ENCODE assay signal across 1 cellular context in genomic region chr1:147676306-147677085, GRCh38.
TF ChIP-seq lines count a peak whose summit lies in the region.

No MANE protein-coding gene starts in this region.

TF ChIP-seq in IMR-90, 13 proteins besides CTCF, POLR2A, EP300 and RAD21:
- TF ChIP-seq CEBPB (IDR thresholded peaks at IDR 0.05; ENCODE audit: low read depth, low read length) (peak; percentile 83), MAFK (IDR thresholded peaks at IDR 0.05; ENCODE audit: low read depth, low read length) (no peak), FOS (IDR thresholded peaks at IDR 0.05; ENCODE audit: low read depth, low read length) (peak; percentile 65; the same call in 1 of the 2 replicates), RFX5 (IDR thresholded peaks at IDR 0.05; ENCODE audit: low read depth, low read length) (no peak), SMC3 (IDR thresholded peaks at IDR 0.05; ENCODE audit: low read depth, low read length) (no peak)
